In the genomic region with DNA sequence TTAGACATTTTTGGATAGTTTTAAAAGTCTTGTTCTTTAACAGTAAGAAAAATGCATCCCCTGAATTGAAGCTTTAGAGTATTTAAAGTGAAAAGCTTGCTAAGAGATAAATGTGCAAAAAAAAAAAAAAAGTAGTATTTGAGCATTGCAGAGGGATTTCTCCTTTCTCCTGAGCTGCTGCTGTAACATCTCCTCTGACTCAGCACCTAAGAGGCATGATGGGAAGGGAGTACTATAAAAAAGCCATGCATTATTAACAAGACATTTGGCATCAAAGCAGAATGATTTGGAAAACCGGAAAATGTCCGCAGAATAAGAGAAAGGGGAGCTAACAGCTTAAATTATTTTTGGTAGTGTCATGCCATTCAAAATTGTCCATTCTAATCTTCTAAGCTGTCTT, we compare ENCODE assay signal across 9 cellular contexts. TPM values are rescaled to one million over a fixed set of nuclear protein-coding genes. Genes with fewer than 3 reads are reported as not detected.
DNase-seq lines count a peak whose midpoint lies in the region; TF ChIP-seq lines count a peak whose summit lies in the region.
"Had no signal": no experiment of that assay in that cellular context is flagged by ENCODE, and none has a peak within 500 bp of the region (broad histone marks: within the 10 kb centered on the region; RNA-seq: fewer than 3 reads in every experiment).

No MANE protein-coding gene starts in this region.

- H3K9me3 ChIP-seq in SU-DHL-6 (ENCODE audit: insufficient read depth, low read length) (no peaks in the 10 kb centered on the region), smooth muscle cell (replicated peaks; ENCODE audit: low read depth) (no peaks in the 10 kb centered on the region)
- H3K9me3 ChIP-seq: MG63 had no signal

- H3K36me3 ChIP-seq in SU-DHL-6 (ENCODE audit: low read length) (peaks cover 3% of the 10 kb centered on the region; the same call in 1 of the 2 replicates), smooth muscle cell (ENCODE audit: low read depth) (no peaks in the 10 kb centered on the region)

- H3K4me1 ChIP-seq in smooth muscle cell (ENCODE audit: low read depth): peaks cover 61% of the 10 kb centered on the region

- no peaks in the 10 kb centered on the region for H3K9me3 Mint-ChIP-seq in activated CD4-positive, alpha-beta T cell treated with anti-CD3 and anti-CD28 coated beads, Interleukin-2, amount 10 ng/mL, durations not matched to agents 7 days and 5 days

- H3K79me2 ChIP-seq in SU-DHL-6 (ENCODE audit: insufficient read depth, low read length) (peaks cover 100% of the 10 kb centered on the region), smooth muscle cell (ENCODE audit: low read depth) (peaks cover 98% of the 10 kb centered on the region)

- DNase-seq in NCI-H2171 treated with DMSO at 0.1 percent for 48 hours (lab: John Stamatoyannopoulos, UW) (peak; percentile 46), NCI-H2171 (lab: John Stamatoyannopoulos, UW) (no peak), fibroblast of the aortic adventitia (ENCODE audit: low read depth) (peak; percentile 84), smooth muscle cell (lab: John Stamatoyannopoulos, UW; ENCODE audit: unreplicated experiment) (no peak), midbrain (lab: John Stamatoyannopoulos, UW) (no peak), T-helper 2 cell (no peak)
- DNase-seq in activated CD4-positive, alpha-beta T cell treated with anti-CD3 and anti-CD28 coated beads, Interleukin-2, amount 10 ng/mL, durations not matched to agents 7 days and 5 days: no peak

- no peaks in the 10 kb centered on the region for H3K27me3 Mint-ChIP-seq in activated CD4-positive, alpha-beta T cell treated with anti-CD3 and anti-CD28 coated beads, Interleukin-2, amount 10 ng/mL, durations not matched to agents 7 days and 5 days

- no peak overlapping the region for H3K4me3 Mint-ChIP-seq in activated CD4-positive, alpha-beta T cell treated with anti-CD3 and anti-CD28 coated beads, Interleukin-2, amount 10 ng/mL, durations not matched to agents 7 days and 5 days

- peaks cover 25% of the 10 kb centered on the region; the same call in 1 of the 2 replicates for H3F3A ChIP-seq in SU-DHL-6 (ENCODE audit: insufficient read depth)
- peaks cover 15% of the 10 kb centered on the region for H3F3A ChIP-seq in smooth muscle cell (ENCODE audit: low read depth)

- H3K4me3 ChIP-seq in SU-DHL-6 (ENCODE audit: insufficient read depth, low read length, poor library complexity, severe bottlenecking) (no peak overlapping the region), fibroblast of the aortic adventitia (ENCODE audit: low read depth, low read length) (no peak overlapping the region), smooth muscle cell (no peak overlapping the region)
- H3K4me3 ChIP-seq: MG63 had no signal

- no peak overlapping the region for H3K27ac Mint-ChIP-seq in activated CD4-positive, alpha-beta T cell treated with anti-CD3 and anti-CD28 coated beads, Interleukin-2, amount 10 ng/mL, durations not matched to agents 7 days and 5 days

- no peak for TF ChIP-seq CTCF in SU-DHL-6 (IDR thresholded peaks at IDR 0.05; ENCODE audit: insufficient read depth, low read length, poor library complexity, severe bottlenecking)
- no peak for TF ChIP-seq CTCF in fibroblast of the aortic adventitia (IDR thresholded peaks at IDR 0.05; ENCODE audit: insufficient read depth, low read length)
- no peak for TF ChIP-seq CTCF in smooth muscle cell (IDR thresholded peaks at IDR 0.05; ENCODE audit: borderline replicate concordance, insufficient read depth, poor library complexity, severe bottlenecking)

- no peak overlapping the region for H2AFZ ChIP-seq in SU-DHL-6 (ENCODE audit: low read depth, low read length, severe bottlenecking)
- no peak overlapping the region for H2AFZ ChIP-seq in smooth muscle cell (ENCODE audit: low read depth)

- peaks cover 25% of the 10 kb centered on the region for H3K4me1 Mint-ChIP-seq in activated CD4-positive, alpha-beta T cell treated with anti-CD3 and anti-CD28 coated beads, Interleukin-2, amount 10 ng/mL, durations not matched to agents 7 days and 5 days

- H3K4me2 ChIP-seq in SU-DHL-6 (ENCODE audit: low read depth, low read length, poor library complexity, severe bottlenecking) (peak overlapping the region; percentile 11), smooth muscle cell (peak overlapping the region; percentile 69)

- no peaks in the 10 kb centered on the region for H3K27me3 ChIP-seq in SU-DHL-6 (ENCODE audit: low read length)
- H3K27me3 ChIP-seq in smooth muscle cell (ENCODE audit: low read depth): no peaks in the 10 kb centered on the region
- H3K27me3 ChIP-seq: MG63 had no signal

- POLR2A ChIA-PET in activated CD4-positive, alpha-beta T cell treated with anti-CD3 and anti-CD28 coated beads, Interleukin-2, amount 10 ng/mL, durations not matched to agents 7 days and 5 days (lab: Charles Lee): no interaction called here

- 0 out of 2 replicates have a peak overlapping the region, but pooled peaks have one; percentile 9 for H3K9ac ChIP-seq in SU-DHL-6 (ENCODE audit: low read length)
- no peak overlapping the region for H3K9ac ChIP-seq in smooth muscle cell (ENCODE audit: low read depth)

- H3K36me3 Mint-ChIP-seq in activated CD4-positive, alpha-beta T cell treated with anti-CD3 and anti-CD28 coated beads, Interleukin-2, amount 10 ng/mL, durations not matched to agents 7 days and 5 days (ENCODE audit: low read depth): peaks cover 4% of the 10 kb centered on the region

- H4K20me1 ChIP-seq in SU-DHL-6 (ENCODE audit: low read depth, low read length) (peaks cover 5% of the 10 kb centered on the region; the same call in 1 of the 2 replicates), smooth muscle cell (ENCODE audit: low read depth) (peaks cover 57% of the 10 kb centered on the region)

- 37% methylated on average over 2 of the region's 2 CpGs for WGBS in smooth muscle cell (ENCODE audit: low lambda C conversion rate)

- CTCF ChIA-PET in activated CD4-positive, alpha-beta T cell treated with anti-CD3 and anti-CD28 coated beads, Interleukin-2, amount 10 ng/mL, durations not matched to agents 7 days and 5 days (lab: Charles Lee): interaction anchor here (1.0 to 1.9 kb wide), 4 partner anchors 10 to 72 kb away, joined by 3 to 8 read pairs (median 4); no protein-coding TSS in a partner anchor

- H3K9me2 ChIP-seq in SU-DHL-6 (replicated peaks; ENCODE audit: insufficient read depth, low read length): no peaks in the 10 kb centered on the region

- H3K27ac ChIP-seq in SU-DHL-6 (ENCODE audit: low read depth, low read length): peak overlapping the region; percentile 42; the same call in 1 of the 2 replicates
- peak overlapping the region; percentile 67 for H3K27ac ChIP-seq in smooth muscle cell (ENCODE audit: low read depth)

RNA-seq across cellular contexts. Expression of a gene that starts 27.9 kb away (rescaled TPM):
- total RNA-seq in fibroblast of the aortic adventitia (ENCODE audit: low replicate concordance) (23.4 and 33.0 TPM in 2 replicates), smooth muscle cell (25.6 and 26.0 TPM in 2 replicates)
- polyA plus RNA-seq in smooth muscle cell: 8.2 and 12.0 TPM in 2 replicates
- 10 to 100 TPM; 11.2 to 14.3 TPM for total RNA-seq in activated CD4-positive, alpha-beta T cell treated with anti-CD3 and anti-CD28 coated beads, Interleukin-2, amount 10 ng/mL, durations not matched to agents 7 days and 5 days

Comparison
In these comparisons a context has a peak if more than half of its experiments do, and no peak if none do; other contexts are left out.
1. DNase-seq: peak in NCI-H2171 treated with DMSO at 0.1 percent for 48 hours (single experiment) and fibroblast of the aortic adventitia (single experiment); none in NCI-H2171 (single experiment), smooth muscle cell (single experiment), activated CD4-positive, alpha-beta T cell treated with anti-CD3 and anti-CD28 coated beads, Interleukin-2, amount 10 ng/mL, durations not matched to agents 7 days and 5 days (single experiment), midbrain (single experiment) and T-helper 2 cell (0 of 5).